ENCODE assay signal across 18 cellular contexts in genomic region chr14:57078054-57078453, GRCh38.
DNase-seq lines count a peak whose midpoint lies in the region; ATAC-seq and FAIRE-seq lines count a peak whose summit lies in the region.
"Had no signal": no experiment of that assay in that cellular context is flagged by ENCODE, and none has a peak within 500 bp of the region (broad histone marks: within the 10 kb centered on the region; RNA-seq: fewer than 3 reads in every experiment).

No MANE protein-coding gene starts in this region.

- in situ Hi-C loops in G401 (cut with HindIII; ENCODE audit: low sequenced_read_pairs) = no loop called here

- peak; percentile 81 for FAIRE-seq in HTR-8/SVneo (lab: Jason Lieb, UNC)
- FAIRE-seq: GM12891, GM18507, H54 had no signal

- peak; percentile 75 for DNase-seq in G401 (ENCODE audit: low spot score)
- DNase-seq in HTR-8/SVneo (ENCODE audit: insufficient read length, low spot score) = no peak
- DNase-seq in NCI-H82 (lab: John Stamatoyannopoulos, UW) = peak; percentile 95
- DNase-seq in cerebellar cortex (ENCODE audit: low spot score) = peak; percentile 74
- DNase-seq: Calu3; CD4-positive, alpha-beta memory T cell; COR-L47; DMS79; EL; GF-D8; GOT3; HFFc6 had no signal

- ATAC-seq in GM21367 (IDR thresholded peaks at IDR 0.05; ENCODE audit: unreplicated experiment) = no peak
- no peak for ATAC-seq in GM21825 (IDR thresholded peaks at IDR 0.05; ENCODE audit: unreplicated experiment)
- ATAC-seq in GM19328 (IDR thresholded peaks at IDR 0.05; ENCODE audit: unreplicated experiment) = no peak
